In genomic region chr2:191481305-191482075, GRCh38 we compare ENCODE assay signal across 26 cellular contexts.
DNase-seq lines count a peak whose midpoint lies in the region; ATAC-seq, FAIRE-seq and TF ChIP-seq lines count a peak whose summit lies in the region.
"Had no signal": no experiment of that assay in that cellular context is flagged by ENCODE, and none has a peak within 500 bp of the region (broad histone marks: within the 10 kb centered on the region; RNA-seq: fewer than 3 reads in every experiment).

No MANE protein-coding gene starts in this region.

- no peaks in the 10 kb centered on the region for H3K36me3 ChIP-seq in endothelial cell of umbilical vein (ENCODE audit: control insufficient read depth in 2 of 2, extremely low read depth in 1 of 2, insufficient read depth in 2 of 2, low read length in 2 of 2)
- H3K36me3 ChIP-seq in effector memory CD4-positive, alpha-beta T cell (ENCODE audit: control insufficient read depth, insufficient read depth, low read length), result no peaks in the 10 kb centered on the region
- H3K36me3 ChIP-seq: BLaER1 treated with 17β-estradiol and CSF1 and Interleukin-3, amounts not matched to agents 10 nM and 100 nM had no signal

- no peak overlapping the region for H3K27ac ChIP-seq in endothelial cell of umbilical vein (ENCODE audit: insufficient read depth, low read depth, low read length)
- no peak overlapping the region for H3K27ac ChIP-seq in effector memory CD4-positive, alpha-beta T cell (ENCODE audit: insufficient read depth, low read length, poor library complexity, severe bottlenecking)
- H3K27ac ChIP-seq: BLaER1 treated with 17β-estradiol and CSF1 and Interleukin-3, amounts not matched to agents 10 nM and 100 nM; PC-9; RWPE1 had no signal

- ATAC-seq in GM21367 (IDR thresholded peaks at IDR 0.05; ENCODE audit: unreplicated experiment), result no peak
- ATAC-seq: GM23338 had no signal

- no peaks in the 10 kb centered on the region for H3K9me1 ChIP-seq in endothelial cell of umbilical vein (replicated peaks; ENCODE audit: control insufficient read depth, extremely low read depth, insufficient read depth, low read length)

- POLR2A ChIA-PET in endothelial cell of umbilical vein (lab: Charles Lee), result no interaction called here

- H3K4me1 ChIP-seq in endothelial cell of umbilical vein (ENCODE audit: control insufficient read depth, extremely low read depth, insufficient read depth, low read length), result peaks cover 13% of the 10 kb centered on the region
- no peaks in the 10 kb centered on the region for H3K4me1 ChIP-seq in effector memory CD4-positive, alpha-beta T cell (ENCODE audit: control insufficient read depth, insufficient read depth, low read length, poor library complexity, severe bottlenecking)

- no peak overlapping the region for H3K4me2 ChIP-seq in endothelial cell of umbilical vein (ENCODE audit: insufficient read depth, low read length)
- H3K4me2 ChIP-seq: BLaER1 treated with 17β-estradiol and CSF1 and Interleukin-3, amounts not matched to agents 10 nM and 100 nM; GM23338; PC-9 had no signal

- H3K27me3 ChIP-seq in endothelial cell of umbilical vein (ENCODE audit: control insufficient read depth in 2 of 2, insufficient read depth in 2 of 2, low read length in 2 of 2), result peaks cover 6 to 9% of the 10 kb centered on the region in 2 experiments
- H3K27me3 ChIP-seq in effector memory CD4-positive, alpha-beta T cell (replicated peaks; ENCODE audit: control insufficient read depth, insufficient read depth, low read length, poor library complexity, severe bottlenecking), result no peaks in the 10 kb centered on the region
- H3K27me3 ChIP-seq: BLaER1 treated with 17β-estradiol and CSF1 and Interleukin-3, amounts not matched to agents 10 nM and 100 nM had no signal

- no peak overlapping the region for H2AFZ ChIP-seq in endothelial cell of umbilical vein (ENCODE audit: low read depth, low read length)
- H2AFZ ChIP-seq: GM23338, PC-9 had no signal

- FAIRE-seq in endothelial cell of umbilical vein (lab: Jason Lieb, UNC), result no peak
- FAIRE-seq in GM12892 (lab: Jason Lieb, UNC), result no peak

- no peak for TF ChIP-seq CTCF in endothelial cell of umbilical vein (IDR thresholded peaks at IDR 0.05; ENCODE audit: extremely low read depth in 1 of 2, insufficient read depth in 1 of 2, low read depth in 1 of 2, low read length in 2 of 2)
- no peak for TF ChIP-seq CTCF in fibroblast of pulmonary artery (IDR thresholded peaks at IDR 0.05; ENCODE audit: low read length, missing control alignments)

- DNase-seq in EH (ENCODE audit: low read depth) (peak; percentile 6), RPMI7951 (ENCODE audit: low read depth) (peak; percentile 37), endothelial cell of umbilical vein (ENCODE audit: low read depth, low spot score) (no peak), fibroblast of pulmonary artery (ENCODE audit: low read depth) (peak; percentile 68), COLO829 (ENCODE audit: low spot score) (no peak), GM12892 (ENCODE audit: insufficient read length) (no peak)
- no peak for DNase-seq in effector memory CD4-positive, alpha-beta T cell
- DNase-seq: AML-193; Caco-2; CD4-positive, alpha-beta memory T cell; H9; IMR-90; KG1; MM.1S; NCI-H1048; NCI-H1417; NCI-H1694; NCI-H2029 treated with DMSO at 0.1 percent for 48 hours; NCI-H2227 treated with DMSO at 0.1 percent for 48 hours; NCI-H526 treated with DMSO at 0.1 percent for 48 hours; PC-9; SHP77 had no signal

- H3K79me2 ChIP-seq in endothelial cell of umbilical vein (ENCODE audit: control insufficient read depth, insufficient read depth, low read length), result no peaks in the 10 kb centered on the region

- dilution Hi-C loops in endothelial cell of umbilical vein (cut with MboI; ENCODE audit: extremely low pct_ligation_motif_present, low sequenced_read_pairs), result no loop called here

- TF ChIP-seq POLR2A in endothelial cell of umbilical vein (IDR thresholded peaks at IDR 0.05; ENCODE audit: low read depth, low read length) (no peak), GM12892 (IDR thresholded peaks at IDR 0.05; ENCODE audit: low read depth, low read length) (no peak)

- H3K4me3 ChIP-seq in endothelial cell of umbilical vein (replicated peaks in 1 of 3; ENCODE audit: insufficient read depth in 1 of 3, low read depth in 1 of 3, low read length in 3 of 3) (no peak overlapping the region), fibroblast of pulmonary artery (replicated peaks; ENCODE audit: low read depth, low read length) (no peak overlapping the region)
- H3K4me3 ChIP-seq in effector memory CD4-positive, alpha-beta T cell (ENCODE audit: insufficient read depth, low read depth, low read length, poor library complexity, severe bottlenecking), result no peak overlapping the region
- H3K4me3 ChIP-seq: BLaER1 treated with 17β-estradiol and CSF1 and Interleukin-3, amounts not matched to agents 10 nM and 100 nM; GM23338; PC-9 had no signal

- no peaks in the 10 kb centered on the region for H3K9me3 ChIP-seq in endothelial cell of umbilical vein (replicated peaks; ENCODE audit: control insufficient read depth, insufficient read depth, low read length)
- no peaks in the 10 kb centered on the region for H3K9me3 ChIP-seq in effector memory CD4-positive, alpha-beta T cell (ENCODE audit: control insufficient read depth, low read length)

- CTCF ChIA-PET in endothelial cell of umbilical vein (lab: Charles Lee), result no interaction called here

- BruUV-seq in endothelial cell of umbilical vein (replicated peaks; lab: Mats Ljungman, UMichigan), result no TSS peak

- intact Hi-C loops in endothelial cell of umbilical vein (cut with micrococcal nuclease), result no loop called here

- H3K9ac ChIP-seq in endothelial cell of umbilical vein (replicated peaks; ENCODE audit: extremely low read depth, insufficient read depth, low read length), result no peak overlapping the region
- H3K9ac ChIP-seq: BLaER1 treated with 17β-estradiol and CSF1 and Interleukin-3, amounts not matched to agents 10 nM and 100 nM had no signal

- H4K20me1 ChIP-seq in endothelial cell of umbilical vein (replicated peaks; ENCODE audit: control insufficient read depth, extremely low read depth, insufficient read depth, low read length), result no peaks in the 10 kb centered on the region
- H4K20me1 ChIP-seq: BLaER1 treated with 17β-estradiol and CSF1 and Interleukin-3, amounts not matched to agents 10 nM and 100 nM had no signal

TF ChIP-seq in endothelial cell of umbilical vein, 7 proteins besides CTCF, POLR2A, EP300 and RAD21:
- TF ChIP-seq JUN (IDR thresholded peaks at IDR 0.05; ENCODE audit: borderline replicate concordance, insufficient read depth, insufficient read length, low read depth) (peak; percentile 69), FOS (IDR thresholded peaks at IDR 0.05; ENCODE audit: borderline replicate concordance, insufficient read depth, low read length) (peak; percentile 24), GATA2 (IDR thresholded peaks at IDR 0.05; ENCODE audit: insufficient read depth, insufficient read length, low read depth, low read length) (no peak)

Comparison
In these comparisons a context has a peak if more than half of its experiments do, and no peak if none do; other contexts are left out.
1. DNase-seq: peak in EH (single experiment), RPMI7951 (single experiment) and fibroblast of pulmonary artery (single experiment); none in endothelial cell of umbilical vein (single experiment), COLO829 (single experiment), GM12892 (single experiment) and effector memory CD4-positive, alpha-beta T cell (0 of 3).